8 cellular contexts compared by ENCODE assay signal in the genomic region with DNA sequence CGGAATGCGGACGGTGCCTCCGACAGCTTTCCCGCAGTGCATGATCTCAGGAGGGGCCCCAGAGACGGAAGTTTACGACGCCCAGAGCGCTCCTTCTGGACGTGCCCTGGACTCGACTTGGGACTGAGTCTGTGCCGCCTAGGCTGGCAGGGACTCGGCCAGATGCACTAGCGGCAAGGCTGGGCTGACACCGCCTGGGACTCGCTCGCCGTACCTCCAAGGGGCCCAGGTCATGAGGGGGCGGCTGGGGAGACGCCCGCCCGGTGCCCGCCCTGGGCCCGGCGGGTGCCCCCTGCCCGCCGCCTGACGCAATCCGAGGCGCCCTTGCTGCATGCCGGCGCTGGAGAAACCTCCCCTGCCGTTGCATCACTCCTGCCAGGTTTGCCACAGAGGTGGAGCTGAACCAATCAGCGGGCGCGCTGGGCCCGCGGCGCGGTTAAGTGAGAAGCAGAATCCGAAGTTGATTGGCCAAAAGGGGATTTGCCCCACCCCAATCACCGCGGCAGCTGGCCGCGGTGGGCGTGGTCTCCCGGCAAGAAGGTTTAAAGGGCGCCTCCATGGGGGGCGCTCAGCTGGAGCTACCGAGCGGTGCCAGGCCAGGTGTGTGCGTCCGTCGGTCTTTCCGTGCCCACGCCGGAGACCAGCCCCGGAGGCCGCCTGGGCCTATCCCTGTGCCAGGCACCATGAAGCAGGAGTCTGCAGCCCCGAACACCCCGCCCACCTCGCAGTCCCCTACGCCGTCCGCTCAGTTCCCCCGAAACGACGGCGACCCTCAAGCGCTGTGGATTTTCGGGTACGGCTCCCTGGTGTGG. TPM values are rescaled to one million over a fixed set of nuclear protein-coding genes. Genes with fewer than 3 reads are reported as not detected.
DNase-seq lines count a peak whose midpoint lies in the region; ATAC-seq and TF ChIP-seq lines count a peak whose summit lies in the region.

A gene with protein sequence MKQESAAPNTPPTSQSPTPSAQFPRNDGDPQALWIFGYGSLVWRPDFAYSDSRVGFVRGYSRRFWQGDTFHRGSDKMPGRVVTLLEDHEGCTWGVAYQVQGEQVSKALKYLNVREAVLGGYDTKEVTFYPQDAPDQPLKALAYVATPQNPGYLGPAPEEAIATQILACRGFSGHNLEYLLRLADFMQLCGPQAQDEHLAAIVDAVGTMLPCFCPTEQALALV (plus strand): TSS at position 571 of the 812 bp plus-strand sequence. CDS start 113 bp downstream, at position 684.

- H3K4me1 Mint-ChIP-seq in chondrocyte (ENCODE audit: low read depth): peaks cover 53% of the 10 kb centered on the region

- DNase-seq in Ammon's horn (ENCODE audit: low spot score): peak; percentile 95
- DNase-seq in NCI-H446 treated with DMSO at 0.1 percent for 48 hours (lab: John Stamatoyannopoulos, UW): peak; percentile 82
- DNase-seq in activated CD4-positive, alpha-beta T cell treated with anti-CD3 and anti-CD28 coated beads for 24 hours (ENCODE audit: low read depth in 2 of 2): peak; percentile 93 to 95
- DNase-seq in chondrocyte (ENCODE audit: low spot score): no peak
- DNase-seq in left colon: peak; percentile 96 to 98
- DNase-seq in stimulated activated CD4-positive, alpha-beta T cell treated with anti-CD3 and anti-CD28 coated beads, Interleukin-1b, Interleukin-23, amount 100 ng/mL, for 4 hours (ENCODE audit: low read depth in 2 of 2): peak; percentile 90 to 94

- H3K9me3 Mint-ChIP-seq in chondrocyte (ENCODE audit: low read depth): no peaks in the 10 kb centered on the region

- peak; percentile 47 for TF ChIP-seq CTCF in chondrocyte (IDR thresholded peaks at IDR 0.05)

- peak within 1 kb of the TSS; percentile 93 for H3K4me3 Mint-ChIP-seq in chondrocyte (ENCODE audit: unreplicated experiment)

- peak; percentile 94 for ATAC-seq in GM19043 (IDR thresholded peaks at IDR 0.05; ENCODE audit: low read depth, unreplicated experiment)
- peak; percentile 95 for ATAC-seq in HG03354 (IDR thresholded peaks at IDR 0.05; ENCODE audit: poor library complexity, severe bottlenecking, unreplicated experiment)
- ATAC-seq in left colon: peak; percentile 86

- no peaks in the 10 kb centered on the region for H3K27me3 Mint-ChIP-seq in chondrocyte (ENCODE audit: low read depth)

- peak within 1 kb of the TSS; percentile 97 for H3K27ac Mint-ChIP-seq in chondrocyte (ENCODE audit: unreplicated experiment)

- intact Hi-C loops in left colon (cut with DNase I, micrococcal nuclease): no loop called here

- peaks cover 14% of the 10 kb centered on the region for H3K36me3 Mint-ChIP-seq in chondrocyte (ENCODE audit: low read depth)

RNA-seq across cellular contexts. Expression of the gene that starts here (rescaled TPM):
- total RNA-seq in chondrocyte: 2.8 to 78.5 TPM (median 77.6 TPM) in 3 replicates
- 10 to 100 TPM in 1 of 2 donors, 1 to 10 TPM in 1; 1.8 to 11.0 TPM for total RNA-seq in left colon
